12 cellular contexts compared by ENCODE assay signal in the genomic region with DNA sequence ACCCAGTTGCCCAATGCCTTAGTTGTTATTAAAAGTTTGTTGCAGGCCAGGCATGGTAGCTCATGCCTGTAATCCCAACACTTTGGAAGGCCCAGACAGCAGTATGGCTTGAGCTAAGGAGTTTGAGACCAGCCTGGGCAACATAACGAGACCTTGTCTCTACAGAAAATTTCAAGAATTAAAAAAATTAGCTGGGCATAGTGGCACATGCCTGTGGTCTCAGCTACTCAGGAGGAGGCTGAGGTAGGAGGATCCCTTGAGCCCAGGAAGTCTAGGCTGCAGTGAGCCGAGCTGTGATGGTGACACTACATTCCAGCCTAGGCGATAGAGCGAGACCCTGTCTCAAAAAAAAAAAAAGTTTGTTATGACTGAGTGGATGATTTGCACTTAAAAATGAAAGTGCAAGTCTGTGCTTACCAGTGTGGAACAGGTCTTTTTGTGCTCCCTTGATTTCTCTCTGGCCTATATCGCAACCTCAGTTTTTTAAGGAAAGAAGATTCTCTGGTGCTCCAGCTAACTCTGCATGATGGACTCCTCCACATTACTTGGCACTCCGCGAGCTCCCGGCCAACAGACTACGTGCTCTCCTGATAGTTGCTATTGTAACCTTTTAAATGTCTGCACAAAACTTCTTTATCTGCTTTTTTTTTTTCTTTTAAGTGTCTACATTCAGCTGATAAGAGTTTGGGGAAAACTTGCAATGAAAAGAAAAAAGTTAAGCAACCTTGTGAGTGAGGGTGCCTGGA. TPM values are rescaled to one million over a fixed set of nuclear protein-coding genes. Genes with fewer than 3 reads are reported as not detected.
DNase-seq lines count a peak whose midpoint lies in the region; ATAC-seq, FAIRE-seq and TF ChIP-seq lines count a peak whose summit lies in the region.
"Had no signal": no experiment of that assay in that cellular context is flagged by ENCODE, and none has a peak within 500 bp of the region (broad histone marks: within the 10 kb centered on the region; RNA-seq: fewer than 3 reads in every experiment).

No MANE protein-coding gene starts in this region.

- H3K79me2 ChIP-seq in K562 (ENCODE audit: control insufficient read depth, insufficient read depth, low read length) = no peaks in the 10 kb centered on the region

- H3K27me3 Mint-ChIP-seq in WTC11 (ENCODE audit: low read depth) = no peaks in the 10 kb centered on the region
- H3K27me3 Mint-ChIP-seq: activated T-helper 17 cell treated with anti-CD3 and anti-CD28 coated beads, Interleukin-2, amount 50 U/mL, for 72 hours; effector memory CD8-positive, alpha-beta T cell had no signal

- intact Hi-C loops in K562 (cut with micrococcal nuclease) = no loop called here

- no peaks in the 10 kb centered on the region for H3K36me3 Mint-ChIP-seq in WTC11

- H3K27ac Mint-ChIP-seq in WTC11 = no peak overlapping the region
- H3K27ac Mint-ChIP-seq: activated T-helper 17 cell treated with anti-CD3 and anti-CD28 coated beads, Interleukin-2, amount 50 U/mL, for 72 hours; effector memory CD8-positive, alpha-beta T cell had no signal

- TF ChIP-seq RAD21 in K562 (CRISPR knock-in tag; conservative IDR thresholded peaks at IDR 0.05 in 1 of 2, IDR thresholded peaks at IDR 0.05 in 1 of 2) = no peak

- POLR2A ChIA-PET in K562 (lab: Yijun Ruan, JAX) = interaction anchor here (0.5 to 2.4 kb wide), 12 partner anchors 9 to 562 kb away, joined by 3 to 12 read pairs (median 4); partner anchors contain the start of gene ZSCAN31
- POLR2A ChIA-PET in WTC11 (lab: Charles Lee) = interaction anchor here (0.7 kb wide), 1 partner anchor 534 kb away, joined by 3 read pairs; a partner anchor contains a TSS

- 34% methylated on average over 9 of the region's 9 CpGs for WGBS in K562 (ENCODE audit: insufficient coverage, low coverage, missing lambda C conversion rate)

- in situ Hi-C loops in K562 (cut with MboI) = no loop called here

- CTCF ChIA-PET in K562 (lab: Yijun Ruan, JAX; ENCODE audit: low intra/inter-chr PET ratio) (no interaction called here), WTC11 (lab: Charles Lee) (interaction anchor here (1.8 kb wide), 1 partner anchor 16 kb away, joined by 12 read pairs; no protein-coding TSS in a partner anchor)

- DNase-seq in GM12865 (ENCODE audit: low read depth) = peak; percentile 55
- DNase-seq in K562 (ENCODE audit: extremely low read depth in 1 of 4, low spot score in 3 of 4) = peak in 2 of 4 experiments; percentile 34 to 58
- no peak for DNase-seq in DMS79 (lab: John Stamatoyannopoulos, UW)
- no peak for DNase-seq in GM19240 (ENCODE audit: insufficient read length, low spot score)
- DNase-seq in WTC11 (ENCODE audit: low spot score) = no peak
- DNase-seq: effector memory CD8-positive, alpha-beta T cell; hypothalamus; NCI-H187 had no signal

- TF ChIP-seq POLR2A in K562 (conservative IDR thresholded peaks at IDR 0.05) = no peak

- ATAC-seq in GM21447 (IDR thresholded peaks at IDR 0.05; ENCODE audit: unreplicated experiment) (peak; percentile 78), HG03159 (IDR thresholded peaks at IDR 0.05; ENCODE audit: unreplicated experiment) (peak; percentile 54), K562 (peak; percentile 71), WTC11 (no peak), HG03139 (IDR thresholded peaks at IDR 0.05; ENCODE audit: unreplicated experiment) (no peak)
- ATAC-seq: activated T-helper 17 cell treated with anti-CD3 and anti-CD28 coated beads, Interleukin-2, amount 50 U/mL, for 72 hours; effector memory CD8-positive, alpha-beta T cell had no signal

- H3K4me1 Mint-ChIP-seq in WTC11 = no peaks in the 10 kb centered on the region
- H3K4me1 Mint-ChIP-seq: activated T-helper 17 cell treated with anti-CD3 and anti-CD28 coated beads, Interleukin-2, amount 50 U/mL, for 72 hours had no signal

- H2AFZ ChIP-seq in K562 (ENCODE audit: low read depth, low read length) = peak overlapping the region; percentile 9; the same call in 1 of the 2 replicates

- H3K4me1 ChIP-seq in K562 (replicated peaks in 1 of 2; ENCODE audit: control insufficient read depth in 2 of 2, insufficient read depth in 2 of 2, low read length in 2 of 2) = peaks cover 3 to 14% of the 10 kb centered on the region in 2 experiments; a peak in 3 of 5 replicates

- no peaks in the 10 kb centered on the region for H3K9me3 Mint-ChIP-seq in WTC11
- H3K9me3 Mint-ChIP-seq: activated T-helper 17 cell treated with anti-CD3 and anti-CD28 coated beads, Interleukin-2, amount 50 U/mL, for 72 hours; effector memory CD8-positive, alpha-beta T cell had no signal

- H3K27ac ChIP-seq in K562 (ENCODE audit: extremely low read depth, low read depth, low read length) = no peak overlapping the region

- no peaks in the 10 kb centered on the region for H3K27me3 ChIP-seq in K562 (ENCODE audit: control insufficient read depth in 2 of 2, insufficient read depth in 2 of 2, low read length in 2 of 2)

- H3K9me1 ChIP-seq in K562 (ENCODE audit: control insufficient read depth, insufficient read depth, low read length) = no peaks in the 10 kb centered on the region

- H3K4me3 Mint-ChIP-seq in WTC11 = no peak overlapping the region
- H3K4me3 Mint-ChIP-seq: activated T-helper 17 cell treated with anti-CD3 and anti-CD28 coated beads, Interleukin-2, amount 50 U/mL, for 72 hours; effector memory CD8-positive, alpha-beta T cell had no signal

- H3K9me3 ChIP-seq in K562 (replicated peaks; ENCODE audit: control insufficient read depth, insufficient read depth, low read depth, low read length) = no peaks in the 10 kb centered on the region

- H3K9ac ChIP-seq in K562 (ENCODE audit: insufficient read depth in 1 of 2, low read depth in 2 of 2, low read length in 2 of 2) = no peak overlapping the region

- no peak for FAIRE-seq in K562 (lab: Jason Lieb, UNC)

- no peak for TF ChIP-seq EP300 in K562 (IDR thresholded peaks at IDR 0.05; ENCODE audit: low read length)

- peak overlapping the region; percentile 49 for H3K4me2 ChIP-seq in K562 (ENCODE audit: insufficient read depth, low read length)

- no peak for TF ChIP-seq CTCF in GM12865 (IDR thresholded peaks at IDR 0.05; ENCODE audit: insufficient read depth, low read depth, low read length, missing control alignments)
- no peak for TF ChIP-seq CTCF in K562 (IDR thresholded peaks at IDR 0.05 in 2 of 3, conservative IDR thresholded peaks at IDR 0.05 in 1 of 3; ENCODE audit: insufficient read depth in 2 of 3, low read depth in 1 of 3, low read length in 3 of 3)
- no peak for TF ChIP-seq CTCF in WTC11 (IDR thresholded peaks at IDR 0.05)

- H3K4me3 ChIP-seq in GM12865 (ENCODE audit: low read depth, low read length) (no peak overlapping the region), K562 (no peak overlapping the region)

- peaks cover 15% of the 10 kb centered on the region; the same call in 1 of the 3 replicates for H3K36me3 ChIP-seq in K562 (ENCODE audit: control insufficient read depth, insufficient read depth, low read length)

- BruUV-seq in K562 (replicated peaks; lab: Mats Ljungman, UMichigan) = no TSS peak

- H4K20me1 ChIP-seq in K562 (replicated peaks; ENCODE audit: control insufficient read depth, insufficient read depth, low read length) = no peaks in the 10 kb centered on the region

RNA-seq across cellular contexts. Expression of gene ZKSCAN3, which starts 22.1 kb away (rescaled TPM):
- 18.5 and 26.6 TPM in 2 replicates for total RNA-seq in K562 (2011; cell fraction: chromatin; rRNA removed; ENCODE audit: low replicate concordance)
- total RNA-seq in K562 (2011; cell fraction: nucleolus; rRNA removed) = 8.7 and 9.0 TPM in 2 replicates
- 14.7 and 21.2 TPM in 2 replicates for total RNA-seq in K562 (2011; cell fraction: nucleoplasm; rRNA removed)
- total RNA-seq in K562 (2014; rRNA removed) (5.5 and 9.1 TPM in 2 replicates), K562 (2014; rRNA removed; fragmentation: Illumina TruSeq; extraction: Trizol) (12.4 and 12.8 TPM in 2 replicates), K562 (2015; rRNA removed; fragmentation: Illumina TruSeq; extraction: Trizol) (12.2 and 12.4 TPM in 2 replicates), K562 (2021) (10.2 and 11.1 TPM in 2 replicates), WTC11 (2021) (5.4 to 8.4 TPM (median 6.8 TPM) in 3 replicates)
- polyA plus RNA-seq in K562 (2011; rRNA removed) (11.4 and 12.2 TPM in 2 replicates), K562 (2014; fragmentation: Illumina TruSeq; extraction: Trizol) (9.0 and 10.4 TPM in 2 replicates), K562 (2014; fragmentation: Nextera tagmentation; extraction: Ambion mirVana) (1 to 10 TPM; 3.0 to 4.3 TPM), K562 (2014; rRNA removed) (6.9 and 8.0 TPM in 2 replicates)
- 4.1 and 7.4 TPM in 2 replicates for polyA plus RNA-seq in K562 (2011; cell fraction: cytosol; rRNA removed)
- 13.7 and 16.5 TPM in 2 replicates for polyA plus RNA-seq in K562 (2011; cell fraction: nucleus; rRNA removed)
- 6.5 and 6.8 TPM in 2 replicates for polyA plus RNA-seq in K562 (2012)
- polyA minus RNA-seq in K562 (2011; rRNA and poly(A)+ RNA removed) = 7.9 and 12.8 TPM in 2 replicates
- 4.5 and 6.7 TPM in 2 replicates for polyA minus RNA-seq in K562 (2011; cell fraction: cytosol; rRNA and poly(A)+ RNA removed)
- polyA minus RNA-seq in K562 (2011; cell fraction: nucleus; rRNA and poly(A)+ RNA removed) = 3.8 and 7.0 TPM in 2 replicates

RNA-seq across cellular contexts. Expression of gene ZSCAN12, which starts 27.7 kb away (rescaled TPM):
- total RNA-seq in K562 (2011; cell fraction: chromatin; rRNA removed; ENCODE audit: low replicate concordance) = 20.1 and 58.9 TPM in 2 replicates
- total RNA-seq in K562 (2011; cell fraction: nucleolus; rRNA removed) = 11.8 and 18.6 TPM in 2 replicates
- total RNA-seq in K562 (2011; cell fraction: nucleoplasm; rRNA removed) = 20.4 and 21.6 TPM in 2 replicates
- total RNA-seq in K562 (2014; rRNA removed) = 12.3 and 12.5 TPM in 2 replicates
- total RNA-seq in K562 (2014; rRNA removed; fragmentation: Illumina TruSeq; extraction: Trizol) = 19.4 and 22.6 TPM in 2 replicates
- total RNA-seq in K562 (2015; rRNA removed; fragmentation: Illumina TruSeq; extraction: Trizol) = 17.7 and 19.6 TPM in 2 replicates
- total RNA-seq in K562 (2021) = 12.1 and 12.5 TPM in 2 replicates
- 14.5 and 18.5 TPM in 2 replicates for polyA plus RNA-seq in K562 (2011; rRNA removed)
- 3.8 and 6.5 TPM in 2 replicates for polyA plus RNA-seq in K562 (2011; cell fraction: cytosol; rRNA removed)
- polyA plus RNA-seq in K562 (2011; cell fraction: nucleus; rRNA removed) = 12.0 and 13.1 TPM in 2 replicates
- polyA plus RNA-seq in K562 (2012) = 5.6 and 7.0 TPM in 2 replicates
- polyA plus RNA-seq in K562 (2014; fragmentation: Illumina TruSeq; extraction: Trizol) = 12.3 and 14.5 TPM in 2 replicates
- polyA plus RNA-seq in K562 (2014; fragmentation: Nextera tagmentation; extraction: Ambion mirVana) = 1 to 10 TPM; 2.5 to 7.9 TPM
- 10.4 and 11.4 TPM in 2 replicates for polyA plus RNA-seq in K562 (2014; rRNA removed)
- 35.5 and 45.0 TPM in 2 replicates for polyA minus RNA-seq in K562 (2011; rRNA and poly(A)+ RNA removed)
- polyA minus RNA-seq in K562 (2011; cell fraction: cytosol; rRNA and poly(A)+ RNA removed) = 8.2 and 11.4 TPM in 2 replicates
- polyA minus RNA-seq in K562 (2011; cell fraction: nucleus; rRNA and poly(A)+ RNA removed) = 17.8 and 33.1 TPM in 2 replicates
- 7.8 to 8.5 TPM (median 8.3 TPM) in 3 replicates for total RNA-seq in WTC11 (2021)

RNA-seq across cellular contexts. Expression of gene ZSCAN31, which starts 35.9 kb away (rescaled TPM):
- total RNA-seq in K562 (2011; cell fraction: chromatin; rRNA removed; ENCODE audit: low replicate concordance) = 6.8 and 10.3 TPM in 2 replicates
- 4.2 and 5.4 TPM in 2 replicates for total RNA-seq in K562 (2011; cell fraction: nucleolus; rRNA removed)
- total RNA-seq in K562 (2011; cell fraction: nucleoplasm; rRNA removed) = 4.0 and 5.6 TPM in 2 replicates
- total RNA-seq in K562 (2014; rRNA removed) (4.1 and 6.3 TPM in 2 replicates), K562 (2014; rRNA removed; fragmentation: Illumina TruSeq; extraction: Trizol) (8.4 and 9.0 TPM in 2 replicates), K562 (2015; rRNA removed; fragmentation: Illumina TruSeq; extraction: Trizol) (11.4 and 12.1 TPM in 2 replicates), K562 (2021) (5.7 and 7.4 TPM in 2 replicates), WTC11 (2021) (6.6 to 9.1 TPM (median 7.4 TPM) in 3 replicates)
- polyA plus RNA-seq in K562 (2011; rRNA removed) (8.4 and 9.8 TPM in 2 replicates), K562 (2014; fragmentation: Illumina TruSeq; extraction: Trizol) (7.9 and 8.5 TPM in 2 replicates), K562 (2014; fragmentation: Nextera tagmentation; extraction: Ambion mirVana) (1 to 10 TPM; 5.0 to 7.0 TPM), K562 (2014; rRNA removed) (3.9 and 5.7 TPM in 2 replicates)
- 4.4 and 6.1 TPM in 2 replicates for polyA plus RNA-seq in K562 (2011; cell fraction: cytosol; rRNA removed)
- polyA plus RNA-seq in K562 (2011; cell fraction: nucleus; rRNA removed) = 9.8 and 10.5 TPM in 2 replicates
- 6.8 and 11.1 TPM in 2 replicates for polyA plus RNA-seq in K562 (2012)
- polyA minus RNA-seq in K562 (2011; rRNA and poly(A)+ RNA removed) = 16.6 and 17.6 TPM in 2 replicates
- polyA minus RNA-seq in K562 (2011; cell fraction: cytosol; rRNA and poly(A)+ RNA removed) = 4.2 and 6.7 TPM in 2 replicates
- polyA minus RNA-seq in K562 (2011; cell fraction: nucleus; rRNA and poly(A)+ RNA removed) = 5.3 and 8.2 TPM in 2 replicates

Comparison
In these comparisons a context has a peak if more than half of its experiments do, and no peak if none do; other contexts are left out.
1. ATAC-seq: peak in GM21447 (single experiment), HG03159 (single experiment) and K562 (single experiment); none in WTC11 (single experiment) and HG03139 (single experiment).